ENCODE assay signal across 11 cellular contexts in the genomic region with DNA sequence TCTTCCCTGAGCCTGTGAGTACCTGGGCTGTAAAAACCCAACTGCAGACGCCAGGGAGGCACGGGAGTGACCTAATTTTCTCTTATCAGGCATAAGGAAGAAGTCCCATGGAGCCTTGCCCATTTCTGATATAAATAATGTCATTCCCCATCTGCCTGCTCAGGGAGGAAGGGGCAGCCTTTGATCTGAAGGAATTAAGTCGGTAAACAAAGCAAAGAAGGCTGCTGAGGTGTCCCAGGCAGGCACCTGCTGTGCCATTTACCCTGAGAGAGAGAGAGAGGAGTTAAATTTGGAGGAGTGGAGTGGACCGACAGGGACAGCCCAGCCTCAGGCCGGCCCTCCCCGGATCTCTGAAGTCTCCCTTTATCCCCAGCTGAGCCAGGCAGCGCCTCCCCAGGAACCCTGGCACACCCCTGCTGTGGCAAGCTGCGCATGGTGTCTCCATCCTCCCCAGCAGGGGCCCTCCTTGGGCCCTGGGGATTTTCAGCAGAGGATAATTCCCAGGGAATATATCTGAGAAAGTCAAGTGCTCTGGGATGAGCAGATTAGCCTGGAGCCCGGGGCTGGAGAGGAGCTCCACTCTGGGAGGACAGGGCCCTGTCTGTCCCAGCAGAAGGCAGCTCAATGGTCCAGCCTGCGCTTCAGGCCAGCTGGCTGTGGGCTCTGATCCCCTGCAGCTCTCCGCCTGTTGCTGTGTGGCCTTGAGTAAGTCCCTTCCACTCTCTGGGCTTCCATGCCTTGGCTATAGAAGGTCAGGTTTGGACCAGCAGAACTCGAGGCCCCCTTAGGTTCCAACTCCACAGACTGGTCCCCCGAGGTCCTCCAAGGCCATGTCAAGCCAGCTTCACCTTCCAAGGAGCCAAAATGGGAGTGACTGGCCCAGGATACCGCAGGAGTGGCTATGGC. TPM values are rescaled to one million over a fixed set of nuclear protein-coding genes. Genes with fewer than 3 reads are reported as not detected.
DNase-seq lines count a peak whose midpoint lies in the region; ATAC-seq and TF ChIP-seq lines count a peak whose summit lies in the region.
"Had no signal": no experiment of that assay in that cellular context is flagged by ENCODE, and none has a peak within 500 bp of the region (broad histone marks: within the 10 kb centered on the region; RNA-seq: fewer than 3 reads in every experiment).

No MANE protein-coding gene starts in this region.

- H3K9me3 Mint-ChIP-seq in stimulated activated effector memory CD8-positive, alpha-beta T cell treated with anti-CD3 and anti-CD28 coated beads, Interleukin-12 subunit alpha, Interleukin-12 subunit beta, amount 100 ng/mL, for 72 hours, result no peaks in the 10 kb centered on the region

- peaks cover 15% of the 10 kb centered on the region for H3K36me3 Mint-ChIP-seq in stimulated activated effector memory CD8-positive, alpha-beta T cell treated with anti-CD3 and anti-CD28 coated beads, Interleukin-12 subunit alpha, Interleukin-12 subunit beta, amount 100 ng/mL, for 72 hours
- H3K36me3 Mint-ChIP-seq: activated naive CD8-positive, alpha-beta T cell had no signal

- no peaks in the 10 kb centered on the region for H3K9me3 ChIP-seq in endocrine pancreas (ENCODE audit: control insufficient read depth, low read length)

- no peaks in the 10 kb centered on the region for H3K4me1 ChIP-seq in endocrine pancreas (ENCODE audit: control insufficient read depth, insufficient read depth, low read length)

- no peak overlapping the region for H3K4me3 Mint-ChIP-seq in stimulated activated effector memory CD8-positive, alpha-beta T cell treated with anti-CD3 and anti-CD28 coated beads, Interleukin-12 subunit alpha, Interleukin-12 subunit beta, amount 100 ng/mL, for 72 hours
- H3K4me3 Mint-ChIP-seq: activated naive CD8-positive, alpha-beta T cell had no signal

- H3K27me3 ChIP-seq in endocrine pancreas (ENCODE audit: control insufficient read depth, insufficient read depth, low read length), result no peaks in the 10 kb centered on the region

- peak; percentile 37 for TF ChIP-seq CTCF in retinal pigment epithelial cell (conservative IDR thresholded peaks at IDR 0.05; ENCODE audit: low read depth, low read length)

- H3K4me1 Mint-ChIP-seq in stimulated activated effector memory CD8-positive, alpha-beta T cell treated with anti-CD3 and anti-CD28 coated beads, Interleukin-12 subunit alpha, Interleukin-12 subunit beta, amount 100 ng/mL, for 72 hours, result no peaks in the 10 kb centered on the region

- peak overlapping the region; percentile 41 for H3K9ac ChIP-seq in endocrine pancreas (ENCODE audit: control insufficient read depth, insufficient read depth, low read length)

- no peak overlapping the region for H3K4me3 ChIP-seq in endocrine pancreas (ENCODE audit: control insufficient read depth, insufficient read depth, low read length)
- no peak overlapping the region for H3K4me3 ChIP-seq in retinal pigment epithelial cell (ENCODE audit: low read length)

- ATAC-seq in stimulated activated effector memory CD8-positive, alpha-beta T cell treated with anti-CD3 and anti-CD28 coated beads, Interleukin-12 subunit alpha, Interleukin-12 subunit beta, amount 100 ng/mL, for 72 hours, result no peak

- H3K27ac Mint-ChIP-seq in stimulated activated effector memory CD8-positive, alpha-beta T cell treated with anti-CD3 and anti-CD28 coated beads, Interleukin-12 subunit alpha, Interleukin-12 subunit beta, amount 100 ng/mL, for 72 hours, result no peak overlapping the region
- H3K27ac Mint-ChIP-seq: activated naive CD8-positive, alpha-beta T cell had no signal

- no peaks in the 10 kb centered on the region for H3K36me3 ChIP-seq in endocrine pancreas (ENCODE audit: control insufficient read depth, insufficient read depth, low read length)

- DNase-seq in NCI-H1694 treated with DMSO at 0.1 percent for 48 hours (lab: John Stamatoyannopoulos, UW) (peak; percentile 32), NCI-H1694 (lab: John Stamatoyannopoulos, UW) (no peak), NCI-H524 treated with DMSO at 0.1 percent for 48 hours (lab: John Stamatoyannopoulos, UW) (peak; percentile 80), retinal pigment epithelial cell (ENCODE audit: low read depth) (no peak), occipital lobe (lab: John Stamatoyannopoulos, UW) (no peak)
- no peak for DNase-seq in activated T-cell treated with anti-CD3 and anti-CD28 coated beads, Interleukin-2, amount 50 U/mL, for 1 hour
- DNase-seq in stimulated activated effector memory CD8-positive, alpha-beta T cell treated with anti-CD3 and anti-CD28 coated beads, Interleukin-12 subunit alpha, Interleukin-12 subunit beta, amount 100 ng/mL, for 72 hours (ENCODE audit: low spot score in 2 of 2), result no peak
- DNase-seq: activated CD4-positive, alpha-beta T cell treated with anti-CD3 and anti-CD28 coated beads for 1 hour; MM.1S had no signal

RNA-seq across cellular contexts. Expression of a gene that starts 17.5 kb away (rescaled TPM):
- 1.1 TPM for total RNA-seq in occipital lobe

Comparison
In these comparisons a context has a peak if more than half of its experiments do, and no peak if none do; other contexts are left out.
1. DNase-seq: peak in NCI-H1694 treated with DMSO at 0.1 percent for 48 hours (single experiment) and NCI-H524 treated with DMSO at 0.1 percent for 48 hours (single experiment); none in NCI-H1694 (single experiment), retinal pigment epithelial cell (single experiment), occipital lobe (single experiment), activated T-cell treated with anti-CD3 and anti-CD28 coated beads, Interleukin-2, amount 50 U/mL, for 1 hour (single experiment) and stimulated activated effector memory CD8-positive, alpha-beta T cell treated with anti-CD3 and anti-CD28 coated beads, Interleukin-12 subunit alpha, Interleukin-12 subunit beta, amount 100 ng/mL, for 72 hours (0 of 2).